ENCODE assay signal across 22 cellular contexts in the genomic region with DNA sequence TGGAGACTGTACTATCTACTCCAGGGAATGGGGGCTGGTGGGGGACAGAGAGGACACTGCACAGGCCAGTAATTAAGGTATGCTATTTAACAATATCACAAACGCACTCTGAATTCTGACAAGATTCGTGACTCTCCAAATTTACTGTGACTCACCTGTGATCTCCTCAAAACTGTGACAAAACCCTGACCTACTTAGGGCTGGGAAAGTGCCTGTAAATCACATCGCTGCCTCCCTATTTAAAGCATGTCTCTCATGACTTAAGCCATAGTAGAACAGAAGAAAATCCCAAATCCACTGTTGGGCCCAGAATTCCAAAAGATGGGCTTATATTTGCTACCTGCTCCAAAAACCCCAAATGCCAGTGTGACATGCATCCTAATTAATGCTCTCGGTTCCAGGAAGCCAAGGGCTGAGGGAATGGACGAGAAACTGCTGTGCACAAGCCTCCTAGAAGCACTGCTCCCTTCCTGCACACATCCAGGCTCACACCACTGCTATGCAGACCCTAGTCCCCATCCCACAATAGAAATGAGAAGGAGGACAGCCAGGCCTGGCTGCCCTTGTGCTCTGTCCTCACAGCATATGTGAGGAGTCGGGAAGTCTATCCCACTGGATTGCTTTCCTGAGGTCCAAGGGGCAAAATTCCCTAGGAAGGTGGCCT. TPM values are rescaled to one million over a fixed set of nuclear protein-coding genes. Genes with fewer than 3 reads are reported as not detected.
"Had no signal": no experiment of that assay in that cellular context is flagged by ENCODE, and none has a peak within 500 bp of the region (broad histone marks: within the 10 kb centered on the region; RNA-seq: fewer than 3 reads in every experiment).

No MANE protein-coding gene starts in this region.

- ATAC-seq: activated naive CD4-positive, alpha-beta T cell treated with anti-CD3 and anti-CD28 coated beads, Interleukin-2, amount 50 U/mL, for 72 hours; activated naive CD8-positive, alpha-beta T cell treated with anti-CD3 and anti-CD28 coated beads, Interleukin-2, amount 50 U/mL, for 24 hours; activated T-cell treated with anti-CD3 and anti-CD28 coated beads, Interleukin-2, amount 50 U/mL, for 4 hours; T-helper 17 cell had no signal

- DNase-seq: activated B cell treated with CpG ODN at 0.5 μM for 24 hours; activated CD4-positive, alpha-beta memory T cell treated with anti-CD3 and anti-CD28 coated beads for 36 hours; activated CD4-positive, alpha-beta T cell treated with anti-CD3 and anti-CD28 coated beads for 1 hour; activated CD4-positive, alpha-beta T cell treated with anti-CD3 and anti-CD28 coated beads, Interleukin-2, amount 10 ng/mL, durations not matched to agents 7 days and 5 days; activated CD8-positive, alpha-beta memory T cell treated with anti-CD3 and anti-CD28 coated beads for 24 hours; activated effector memory CD4-positive, alpha-beta T cell treated with anti-CD3 and anti-CD28 coated beads, Interleukin-2, amount 50 U/mL, for 16 hours; activated naive CD4-positive, alpha-beta T cell treated with Interleukin-2 at 50 U/mL for 16 hours; activated naive CD8-positive, alpha-beta T cell treated with anti-CD3 and anti-CD28 coated beads, Interleukin-2, amount 50 U/mL, for 24 hours; activated T-cell treated with anti-CD3 and anti-CD28 coated beads, Interleukin-2, amount 50 U/mL, for 4 hours; KG1; MV-4-11; NCI-H1092 treated with DMSO at 0.1 percent for 48 hours; NCI-H1417 treated with DMSO at 0.1 percent for 48 hours; NCI-H1694; NCI-H2029 treated with DMSO at 0.1 percent for 48 hours; SIG-M5; T-helper 17 cell; T-helper 9 cell had no signal

RNA-seq across cellular contexts. Expression of a gene that starts 27.8 kb away (rescaled TPM):
- total RNA-seq: LHCN-M2, M059J had no signal
- polyA plus RNA-seq: IgD-negative memory B cell had no signal
